15 cellular contexts compared by ENCODE assay signal in the genomic region with DNA sequence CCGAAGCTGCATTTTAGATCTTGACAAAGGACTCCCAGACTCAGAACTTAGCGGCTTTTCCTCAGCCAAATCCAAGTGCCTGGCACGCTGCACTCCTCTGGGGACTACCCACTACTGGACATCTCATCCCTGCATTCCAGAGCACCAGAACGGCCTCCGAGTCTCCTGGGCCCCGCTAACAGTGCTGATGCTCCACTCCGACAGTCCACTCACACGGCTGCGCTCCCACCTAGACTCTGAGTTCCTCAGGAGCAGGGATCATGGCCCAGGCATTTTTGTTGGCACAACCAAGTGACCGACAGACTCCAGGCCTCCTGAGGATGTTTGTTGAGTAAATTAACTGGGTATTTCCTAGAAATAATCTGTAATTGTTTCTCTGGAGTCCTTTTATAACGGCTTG.
DNase-seq lines count a peak whose midpoint lies in the region; ATAC-seq and TF ChIP-seq lines count a peak whose summit lies in the region.
"Had no signal": no experiment of that assay in that cellular context is flagged by ENCODE, and none has a peak within 500 bp of the region (broad histone marks: within the 10 kb centered on the region; RNA-seq: fewer than 3 reads in every experiment).

No MANE protein-coding gene starts in this region.

- H3K27ac Mint-ChIP-seq in activated naive CD4-positive, alpha-beta T cell treated with anti-CD3 and anti-CD28 coated beads, Interleukin-2, amount 50 U/mL, for 24 hours = peak overlapping the region; percentile 27
- H3K27ac Mint-ChIP-seq in neural crest cell (ENCODE audit: unreplicated experiment) = peak overlapping the region; percentile 37
- H3K27ac Mint-ChIP-seq in type B pancreatic cell = peak overlapping the region; percentile 44
- H3K27ac Mint-ChIP-seq: CD4-positive, CD25-positive, alpha-beta regulatory T cell had no signal

- no peak for ATAC-seq in HG03354 (IDR thresholded peaks at IDR 0.05; ENCODE audit: poor library complexity, severe bottlenecking, unreplicated experiment)
- ATAC-seq: GM12878, HCT116 had no signal

- H3K36me3 Mint-ChIP-seq in activated naive CD4-positive, alpha-beta T cell treated with anti-CD3 and anti-CD28 coated beads, Interleukin-2, amount 50 U/mL, for 24 hours = no peaks in the 10 kb centered on the region
- H3K36me3 Mint-ChIP-seq in neural crest cell (ENCODE audit: low read depth) = peaks cover 34% of the 10 kb centered on the region
- peaks cover 51% of the 10 kb centered on the region for H3K36me3 Mint-ChIP-seq in type B pancreatic cell

- no peak for DNase-seq in activated naive CD4-positive, alpha-beta T cell treated with Interleukin-2 at 50 U/mL for 16 hours
- DNase-seq in coronary artery (ENCODE audit: low spot score) (no peak), neural crest cell (ENCODE audit: low read depth, low spot score) (no peak), type B pancreatic cell (ENCODE audit: extremely low spot score, unreplicated experiment) (no peak), hepatic stellate cell (ENCODE audit: low spot score) (no peak), NCI-H187 treated with DMSO at 0.1 percent for 48 hours (lab: John Stamatoyannopoulos, UW) (no peak)
- DNase-seq: AML-193; CD4-positive, CD25-positive, alpha-beta regulatory T cell; DMS53 had no signal

- H3K4me3 Mint-ChIP-seq in activated naive CD4-positive, alpha-beta T cell treated with anti-CD3 and anti-CD28 coated beads, Interleukin-2, amount 50 U/mL, for 24 hours = no peak overlapping the region
- H3K4me3 Mint-ChIP-seq in neural crest cell = no peak overlapping the region
- H3K4me3 Mint-ChIP-seq in type B pancreatic cell = no peak overlapping the region
- H3K4me3 Mint-ChIP-seq: CD4-positive, CD25-positive, alpha-beta regulatory T cell had no signal

- H3K27ac ChIP-seq in coronary artery = peak overlapping the region; percentile 13 to 64
- H3K27ac ChIP-seq: 22Rv1, BLaER1 had no signal

- H3K9me3 Mint-ChIP-seq in activated naive CD4-positive, alpha-beta T cell treated with anti-CD3 and anti-CD28 coated beads, Interleukin-2, amount 50 U/mL, for 24 hours = no peaks in the 10 kb centered on the region
- H3K9me3 Mint-ChIP-seq in neural crest cell (no peaks in the 10 kb centered on the region), type B pancreatic cell (no peaks in the 10 kb centered on the region)
- H3K9me3 Mint-ChIP-seq: CD4-positive, CD25-positive, alpha-beta regulatory T cell had no signal

- TF ChIP-seq CTCF in coronary artery (IDR thresholded peaks at IDR 0.05) = no peak
- TF ChIP-seq CTCF in neural crest cell (conservative IDR thresholded peaks at IDR 0.05) = no peak
- TF ChIP-seq CTCF in type B pancreatic cell (conservative IDR thresholded peaks at IDR 0.05) = no peak

- no peak overlapping the region for H3K4me3 ChIP-seq in coronary artery
- H3K4me3 ChIP-seq: BLaER1, GM12878 had no signal

- H3K27me3 Mint-ChIP-seq in activated naive CD4-positive, alpha-beta T cell treated with anti-CD3 and anti-CD28 coated beads, Interleukin-2, amount 50 U/mL, for 24 hours = no peaks in the 10 kb centered on the region
- H3K27me3 Mint-ChIP-seq in neural crest cell (ENCODE audit: low read depth) (no peaks in the 10 kb centered on the region), type B pancreatic cell (no peaks in the 10 kb centered on the region)
- H3K27me3 Mint-ChIP-seq: CD4-positive, CD25-positive, alpha-beta regulatory T cell had no signal

- H3K4me1 Mint-ChIP-seq in activated naive CD4-positive, alpha-beta T cell treated with anti-CD3 and anti-CD28 coated beads, Interleukin-2, amount 50 U/mL, for 24 hours = no peaks in the 10 kb centered on the region
- no peaks in the 10 kb centered on the region for H3K4me1 Mint-ChIP-seq in neural crest cell
- H3K4me1 Mint-ChIP-seq in type B pancreatic cell (ENCODE audit: unreplicated experiment) = no peaks in the 10 kb centered on the region
- H3K4me1 Mint-ChIP-seq: CD4-positive, CD25-positive, alpha-beta regulatory T cell had no signal
